In the genomic region with DNA sequence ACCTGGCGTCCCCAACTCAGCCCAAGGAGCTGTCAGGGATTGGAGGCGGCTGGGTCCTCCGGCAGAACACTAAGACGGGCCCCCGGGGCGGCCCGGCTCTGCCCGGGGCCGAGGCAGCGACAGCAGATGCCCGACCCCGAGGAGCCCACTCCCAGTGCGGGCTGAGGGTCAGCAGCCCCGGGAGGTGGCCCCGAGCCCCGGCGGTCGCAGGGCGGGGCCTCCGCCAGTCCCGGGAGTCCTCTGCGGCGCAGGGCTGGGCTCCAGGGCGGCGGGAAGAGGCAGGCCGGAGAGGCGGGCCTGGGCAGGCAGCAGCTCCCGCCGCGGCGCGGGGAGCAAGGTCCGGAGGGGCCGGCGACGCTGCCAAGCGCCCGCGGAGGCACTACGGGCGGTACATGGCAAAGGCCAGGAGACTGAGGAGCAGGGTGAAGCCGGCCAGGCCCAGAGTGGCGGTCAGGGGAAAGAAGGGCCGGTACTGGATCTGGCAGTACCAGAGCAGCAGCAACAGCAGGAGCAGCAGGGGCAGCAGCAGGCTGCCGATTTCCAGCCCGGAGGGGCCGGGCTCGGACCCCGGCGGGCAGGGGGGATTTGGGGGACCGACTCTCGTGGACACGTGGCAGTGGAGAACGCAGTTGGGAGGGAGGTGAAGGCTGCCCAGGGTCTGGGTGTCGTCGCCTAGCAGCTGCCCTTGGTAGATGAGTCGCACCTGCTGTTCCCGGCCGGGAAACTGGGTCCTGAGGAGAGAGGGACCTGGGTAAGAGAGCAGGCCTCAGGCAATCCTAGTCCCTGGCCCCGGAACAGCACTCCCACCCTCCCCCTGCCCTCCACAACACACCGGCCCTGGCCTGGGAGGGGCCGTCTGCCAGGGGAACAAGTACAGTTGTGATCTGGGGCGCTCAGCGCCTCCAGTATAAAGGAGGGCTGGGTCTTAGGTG, we compare ENCODE assay signal across 1 cellular context.
TF ChIP-seq lines count a peak whose summit lies in the region.

No MANE protein-coding gene starts in this region.

TF ChIP-seq in HCT116, 20 proteins besides CTCF, POLR2A, EP300 and RAD21:
- TF ChIP-seq MAX (IDR thresholded peaks at IDR 0.05) (no peak), POLR2AphosphoS5 (IDR thresholded peaks at IDR 0.05; ENCODE audit: low read depth, low read length) (no peak), SIN3A (IDR thresholded peaks at IDR 0.05; ENCODE audit: low read depth) (no peak)
- TF ChIP-seq, protein P1, sequence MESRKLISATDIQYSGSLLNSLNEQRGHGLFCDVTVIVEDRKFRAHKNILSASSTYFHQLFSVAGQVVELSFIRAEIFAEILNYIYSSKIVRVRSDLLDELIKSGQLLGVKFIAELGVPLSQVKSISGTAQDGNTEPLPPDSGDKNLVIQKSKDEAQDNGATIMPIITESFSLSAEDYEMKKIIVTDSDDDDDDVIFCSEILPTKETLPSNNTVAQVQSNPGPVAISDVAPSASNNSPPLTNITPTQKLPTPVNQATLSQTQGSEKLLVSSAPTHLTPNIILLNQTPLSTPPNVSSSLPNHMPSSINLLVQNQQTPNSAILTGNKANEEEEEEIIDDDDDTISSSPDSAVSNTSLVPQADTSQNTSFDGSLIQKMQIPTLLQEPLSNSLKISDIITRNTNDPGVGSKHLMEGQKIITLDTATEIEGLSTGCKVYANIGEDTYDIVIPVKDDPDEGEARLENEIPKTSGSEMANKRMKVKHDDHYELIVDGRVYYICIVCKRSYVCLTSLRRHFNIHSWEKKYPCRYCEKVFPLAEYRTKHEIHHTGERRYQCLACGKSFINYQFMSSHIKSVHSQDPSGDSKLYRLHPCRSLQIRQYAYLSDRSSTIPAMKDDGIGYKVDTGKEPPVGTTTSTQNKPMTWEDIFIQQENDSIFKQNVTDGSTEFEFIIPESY (IDR thresholded peaks at IDR 0.05; ENCODE audit: extremely low read depth, insufficient replicate concordance, low read length): no peak
- TF ChIP-seq, protein P2, sequence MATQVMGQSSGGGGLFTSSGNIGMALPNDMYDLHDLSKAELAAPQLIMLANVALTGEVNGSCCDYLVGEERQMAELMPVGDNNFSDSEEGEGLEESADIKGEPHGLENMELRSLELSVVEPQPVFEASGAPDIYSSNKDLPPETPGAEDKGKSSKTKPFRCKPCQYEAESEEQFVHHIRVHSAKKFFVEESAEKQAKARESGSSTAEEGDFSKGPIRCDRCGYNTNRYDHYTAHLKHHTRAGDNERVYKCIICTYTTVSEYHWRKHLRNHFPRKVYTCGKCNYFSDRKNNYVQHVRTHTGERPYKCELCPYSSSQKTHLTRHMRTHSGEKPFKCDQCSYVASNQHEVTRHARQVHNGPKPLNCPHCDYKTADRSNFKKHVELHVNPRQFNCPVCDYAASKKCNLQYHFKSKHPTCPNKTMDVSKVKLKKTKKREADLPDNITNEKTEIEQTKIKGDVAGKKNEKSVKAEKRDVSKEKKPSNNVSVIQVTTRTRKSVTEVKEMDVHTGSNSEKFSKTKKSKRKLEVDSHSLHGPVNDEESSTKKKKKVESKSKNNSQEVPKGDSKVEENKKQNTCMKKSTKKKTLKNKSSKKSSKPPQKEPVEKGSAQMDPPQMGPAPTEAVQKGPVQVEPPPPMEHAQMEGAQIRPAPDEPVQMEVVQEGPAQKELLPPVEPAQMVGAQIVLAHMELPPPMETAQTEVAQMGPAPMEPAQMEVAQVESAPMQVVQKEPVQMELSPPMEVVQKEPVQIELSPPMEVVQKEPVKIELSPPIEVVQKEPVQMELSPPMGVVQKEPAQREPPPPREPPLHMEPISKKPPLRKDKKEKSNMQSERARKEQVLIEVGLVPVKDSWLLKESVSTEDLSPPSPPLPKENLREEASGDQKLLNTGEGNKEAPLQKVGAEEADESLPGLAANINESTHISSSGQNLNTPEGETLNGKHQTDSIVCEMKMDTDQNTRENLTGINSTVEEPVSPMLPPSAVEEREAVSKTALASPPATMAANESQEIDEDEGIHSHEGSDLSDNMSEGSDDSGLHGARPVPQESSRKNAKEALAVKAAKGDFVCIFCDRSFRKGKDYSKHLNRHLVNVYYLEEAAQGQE (IDR thresholded peaks at IDR 0.05; ENCODE audit: low read depth): no peak
